ENCODE assay signal across 12 cellular contexts in genomic region chr19:12749938-12750521, GRCh38. TPM values are rescaled to one million over a fixed set of nuclear protein-coding genes. Genes with fewer than 3 reads are reported as not detected.
DNase-seq lines count a peak whose midpoint lies in the region; ATAC-seq and TF ChIP-seq lines count a peak whose summit lies in the region.
"Had no signal": no experiment of that assay in that cellular context is flagged by ENCODE, and none has a peak within 500 bp of the region (broad histone marks: within the 10 kb centered on the region; RNA-seq: fewer than 3 reads in every experiment).

No MANE protein-coding gene starts in this region.

- no peak overlapping the region for H4K91ac ChIP-seq in H9 (ENCODE audit: insufficient read length, low read depth, low read length)

- no peaks in the 10 kb centered on the region for H3K79me1 ChIP-seq in H9 (ENCODE audit: insufficient read depth, low read depth, low read length, poor library complexity, severe bottlenecking)

- H2BK12ac ChIP-seq in H9 (ENCODE audit: insufficient read length, low read depth, low read length), result no peak overlapping the region

- H2AFZ ChIP-seq in H9 (ENCODE audit: low read length), result no peak overlapping the region

- ATAC-seq in RWPE2 (ENCODE audit: low read depth), result peak; percentile 56
- ATAC-seq: CD8-positive, alpha-beta T cell; upper lobe of right lung had no signal

- H2AK5ac ChIP-seq in H9 (ENCODE audit: insufficient read length, low read length), result no peak overlapping the region

- H3K9me3 ChIP-seq in breast epithelium, result peaks cover 0 to 11% of the 10 kb centered on the region in 2 donors
- H3K9me3 ChIP-seq in RWPE2 (ENCODE audit: severe bottlenecking), result no peaks in the 10 kb centered on the region
- H3K9me3 ChIP-seq in transverse colon, result no peaks in the 10 kb centered on the region
- no peaks in the 10 kb centered on the region for H3K9me3 ChIP-seq in H9 (ENCODE audit: control insufficient read depth, low read depth, low read length)
- H3K9me3 ChIP-seq: upper lobe of right lung had no signal

- no peak overlapping the region for H2BK15ac ChIP-seq in H9 (ENCODE audit: low read depth, low read length)

- H3K4me3 ChIP-seq in breast epithelium (no peak overlapping the region), RWPE2 (ENCODE audit: severe bottlenecking) (no peak overlapping the region), transverse colon (no peak overlapping the region)
- H3K4me3 ChIP-seq: ovary, upper lobe of right lung had no signal

- POLR2A ChIA-PET in MCF 10A (lab: Yijun Ruan, JAX), result interaction anchor here (0.6 to 5.1 kb wide), 13 partner anchors 9 to 43 kb away, joined by 3 to 43 read pairs (median 4); partner anchors contain the start of genes GET3, JUNB, TNPO2 and TRIR

- H3K56ac ChIP-seq in H9 (ENCODE audit: insufficient read length, low read depth, low read length), result no peak overlapping the region

- in situ Hi-C loops in transverse colon (cut with MboI; ENCODE audit: low pct_ligation_motif_present in 1 of 4, low pct_unique_long_range_greater_than_20kb in 1 of 4, low sequenced_read_pairs in 3 of 4), result loop anchor here in 1 of 4 donors (10.0 kb wide), 1 partner anchor 95 kb away; no protein-coding TSS in a partner anchor

- no peaks in the 10 kb centered on the region for H4K20me1 ChIP-seq in H9 (ENCODE audit: control insufficient read depth, insufficient read depth, insufficient read length)

- H3K23me2 ChIP-seq in H9 (ENCODE audit: insufficient read length, low read depth, low read length, poor library complexity, severe bottlenecking), result peaks cover 6% of the 10 kb centered on the region

- H3K27me3 Mint-ChIP-seq in MCF 10A (ENCODE audit: insufficient read depth, unreplicated experiment), result no peaks in the 10 kb centered on the region
- H3K27me3 Mint-ChIP-seq in H9 (ENCODE audit: low read depth), result peaks cover 56% of the 10 kb centered on the region
- peaks cover 46% of the 10 kb centered on the region for H3K27me3 Mint-ChIP-seq in progenitor cell of endocrine pancreas

- no peak for TF ChIP-seq CTCF in MCF 10A (IDR thresholded peaks at IDR 0.05; ENCODE audit: unreplicated experiment)
- TF ChIP-seq CTCF in breast epithelium (IDR thresholded peaks at IDR 0.05), result no peak
- no peak for TF ChIP-seq CTCF in RWPE2 (IDR thresholded peaks at IDR 0.05; ENCODE audit: poor library complexity, severe bottlenecking)
- no peak for TF ChIP-seq CTCF in transverse colon (IDR thresholded peaks at IDR 0.05)
- TF ChIP-seq CTCF in H9 (conservative IDR thresholded peaks at IDR 0.05), result no peak
- no peak for TF ChIP-seq CTCF in progenitor cell of endocrine pancreas (IDR thresholded peaks at IDR 0.05; ENCODE audit: unreplicated experiment)

- WGBS in transverse colon (ENCODE audit: low coverage in 1 of 2), 2 donors, result 22% methylated on average over 23 of the region's 24 CpGs; no CpG with 5 or more reads in 1 of the 2 donors
- no CpG with 5 or more reads among the region's 24 CpGs for WGBS in H9 (ENCODE audit: extremely low coverage, insufficient read length, low lambda C conversion rate)

- peak; percentile 42 for DNase-seq in MCF 10A (ENCODE audit: unreplicated experiment)
- DNase-seq in breast epithelium (ENCODE audit: low spot score in 2 of 2), result no peak
- no peak for DNase-seq in RWPE2 (ENCODE audit: low spot score)
- DNase-seq in fibroblast of peridontal ligament (ENCODE audit: extremely low read depth), result peak; percentile 43
- DNase-seq in transverse colon, result peak; percentile 69
- DNase-seq in H9, result no peak
- no peak for DNase-seq in stimulated activated CD8-positive, alpha-beta memory T cell treated with anti-CD3 and anti-CD28 coated beads, Interleukin-4, amount 100 ng/mL, for 48 hours
- DNase-seq in progenitor cell of endocrine pancreas (ENCODE audit: low spot score, unreplicated experiment), result no peak
- DNase-seq: CD8-positive, alpha-beta T cell; NCI-H510A; ovary; upper lobe of right lung had no signal

- H2BK5ac ChIP-seq in H9 (ENCODE audit: insufficient read length, low read length), result no peak overlapping the region

- no peak overlapping the region for H2BK120ac ChIP-seq in H9 (ENCODE audit: low read depth, low read length, poor library complexity, severe bottlenecking)

- H3K9ac ChIP-seq in H9 (ENCODE audit: extremely low read depth, insufficient read length, low read length), result no peak overlapping the region

- BruUV-seq in MCF 10A (replicated peaks; lab: Mats Ljungman, UMichigan), result no TSS peak

- no peak for TF ChIP-seq POLR2A in breast epithelium (IDR thresholded peaks at IDR 0.05)
- TF ChIP-seq POLR2A in transverse colon (IDR thresholded peaks at IDR 0.05), result peak; percentile 36

- H3K4ac ChIP-seq in H9 (ENCODE audit: low read depth, low read length), result no peak overlapping the region

- peak overlapping the region; percentile 76 for H3K27ac Mint-ChIP-seq in MCF 10A (ENCODE audit: low read depth, unreplicated experiment)
- no peak overlapping the region for H3K27ac Mint-ChIP-seq in H9
- no peak overlapping the region for H3K27ac Mint-ChIP-seq in progenitor cell of endocrine pancreas
- H3K27ac Mint-ChIP-seq: CD8-positive, alpha-beta T cell had no signal

- peaks cover 24% of the 10 kb centered on the region for H3K4me1 Mint-ChIP-seq in MCF 10A (ENCODE audit: insufficient read depth, unreplicated experiment)
- peaks cover 18 to 35% of the 10 kb centered on the region in 2 experiments for H3K4me1 Mint-ChIP-seq in H9
- H3K4me1 Mint-ChIP-seq in progenitor cell of endocrine pancreas (ENCODE audit: low read depth), result no peaks in the 10 kb centered on the region

- no peak overlapping the region for H3K14ac ChIP-seq in H9 (ENCODE audit: insufficient read depth, low read length)

- H3K27ac ChIP-seq in breast epithelium (no peak overlapping the region), RWPE2 (ENCODE audit: poor library complexity, severe bottlenecking) (peak overlapping the region; percentile 9), transverse colon (peak overlapping the region; percentile 50 to 57 (median 55)), H9 (ENCODE audit: insufficient read length, low read depth, low read length) (no peak overlapping the region)
- H3K27ac ChIP-seq: ovary, upper lobe of right lung had no signal

- no peaks in the 10 kb centered on the region for H3K4me1 ChIP-seq in breast epithelium
- peaks cover 15% of the 10 kb centered on the region for H3K4me1 ChIP-seq in RWPE2 (ENCODE audit: insufficient read depth, poor library complexity, severe bottlenecking)
- H3K4me1 ChIP-seq in transverse colon, result peaks cover 0 to 5% (median 0%) of the 10 kb centered on the region in 4 donors
- no peaks in the 10 kb centered on the region for H3K4me1 ChIP-seq in H9 (ENCODE audit: insufficient read depth, low read length)

- H3K4me3 Mint-ChIP-seq in MCF 10A (ENCODE audit: unreplicated experiment), result peak overlapping the region; percentile 58
- no peak overlapping the region; a peak in 1 of 5 replicates for H3K4me3 Mint-ChIP-seq in H9
- no peak overlapping the region for H3K4me3 Mint-ChIP-seq in progenitor cell of endocrine pancreas (ENCODE audit: low read depth)
- H3K4me3 Mint-ChIP-seq: CD8-positive, alpha-beta T cell had no signal

- CTCF ChIA-PET in MCF 10A (lab: Yijun Ruan, JAX), result interaction anchor here (0.8 to 2.2 kb wide), 9 partner anchors 9 to 232 kb away, joined by 3 to 14 read pairs (median 4); partner anchors contain the start of gene GET3

- no peak overlapping the region for H2BK20ac ChIP-seq in H9 (ENCODE audit: low read depth, low read length, poor library complexity, severe bottlenecking)

- H3K4me2 ChIP-seq in H9 (ENCODE audit: insufficient read depth, insufficient read length, low read length), result no peak overlapping the region

- no peak overlapping the region for H3T11ph ChIP-seq in H9 (ENCODE audit: low read length)

- H4K8ac ChIP-seq in H9 (replicated peaks; ENCODE audit: insufficient read length, low read depth, low read length), result no peak overlapping the region

- peaks cover 30% of the 10 kb centered on the region for H3K36me3 Mint-ChIP-seq in MCF 10A (ENCODE audit: insufficient read depth, unreplicated experiment)
- peaks cover 28 to 31% (median 28%) of the 10 kb centered on the region in 3 experiments for H3K36me3 Mint-ChIP-seq in H9 (ENCODE audit: insufficient read depth in 1 of 3, low read depth in 3 of 3)
- H3K36me3 Mint-ChIP-seq in progenitor cell of endocrine pancreas (ENCODE audit: insufficient read depth), result peaks cover 19% of the 10 kb centered on the region

- no peak overlapping the region for H3K23ac ChIP-seq in H9 (ENCODE audit: insufficient read length, low read depth, low read length)

- H3K9me3 Mint-ChIP-seq in MCF 10A (ENCODE audit: unreplicated experiment), result no peaks in the 10 kb centered on the region
- H3K9me3 Mint-ChIP-seq in H9, result peaks cover 3 to 5% of the 10 kb centered on the region in 2 experiments; a peak in 3 of 5 replicates
- H3K9me3 Mint-ChIP-seq in progenitor cell of endocrine pancreas (ENCODE audit: low read depth), result peaks cover 5% of the 10 kb centered on the region

- H4K5ac ChIP-seq in H9 (ENCODE audit: insufficient read length, low read depth, low read length), result no peak overlapping the region

- H3K27me3 ChIP-seq in breast epithelium (peaks cover 0 to 31% of the 10 kb centered on the region in 2 donors), RWPE2 (ENCODE audit: insufficient read depth, poor library complexity, severe bottlenecking) (no peaks in the 10 kb centered on the region), transverse colon (peaks cover 19% of the 10 kb centered on the region), H9 (ENCODE audit: insufficient read depth, low read length) (no peaks in the 10 kb centered on the region; the same call in 1 of the 2 replicates)
- H3K27me3 ChIP-seq: ovary had no signal

- peak; percentile 93 for TF ChIP-seq EP300 in transverse colon (IDR thresholded peaks at IDR 0.05; ENCODE audit: low read depth)

- intact Hi-C loops in MCF 10A (cut with micrococcal nuclease), result no loop called here
- intact Hi-C loops in breast epithelium (cut with DNase I; ENCODE audit: low total_unique reads), result no loop called here
- intact Hi-C loops in transverse colon (cut with DNase I; ENCODE audit: low total_unique reads), result no loop called here

- H3K18ac ChIP-seq in H9 (ENCODE audit: insufficient read length, low read depth, low read length), result no peak overlapping the region

- no peaks in the 10 kb centered on the region for H3K79me2 ChIP-seq in H9 (ENCODE audit: insufficient read depth, low read length)

- H3K36me3 ChIP-seq in breast epithelium (no peaks in the 10 kb centered on the region), RWPE2 (ENCODE audit: low read depth) (peaks cover 19% of the 10 kb centered on the region), transverse colon (peaks cover 0 to 21% (median 11%) of the 10 kb centered on the region in 4 donors)
- H3K36me3 ChIP-seq: ovary had no signal

RNA-seq across cellular contexts. Expression of gene BEST2, which starts 1.6 kb away (rescaled TPM):
- 0.70 and 0.83 TPM in 2 replicates for total RNA-seq in MCF 10A (2022)
- not detected for total RNA-seq in breast epithelium
- 100 to 1,000 TPM; 121 to 325 (median 141) TPM for total RNA-seq in transverse colon
- 1.6 and 2.0 TPM in 2 replicates for total RNA-seq in H9 (2021)
- total RNA-seq in progenitor cell of endocrine pancreas, result not detected in 2 replicates
- total RNA-seq: CD8-positive, alpha-beta T cell; ovary; upper lobe of right lung had no signal

RNA-seq across cellular contexts. Expression of gene GET3, which starts 12.7 kb away (rescaled TPM):
- total RNA-seq in MCF 10A (2022) (62.9 and 67.1 TPM in 2 replicates), breast epithelium (10 to 100 TPM; 50.8 to 64.6 (median 62.6) TPM), transverse colon (10 to 100 TPM; 18.3 to 75.2 (median 43.6) TPM), H9 (2021) (81.3 and 81.6 TPM in 2 replicates), progenitor cell of endocrine pancreas (59.8 and 66.0 TPM in 2 replicates)

RNA-seq across cellular contexts. Expression of gene TRIR, which starts 15.5 kb away (rescaled TPM):
- 139 and 146 TPM in 2 replicates for total RNA-seq in MCF 10A (2022)
- total RNA-seq in breast epithelium, result 100 to 1,000 TPM; 319 to 409 (median 370) TPM
- total RNA-seq in transverse colon, result 100 to 1,000 TPM; 295 to 760 (median 327) TPM
- 154 and 161 TPM in 2 replicates for total RNA-seq in H9 (2021)
- total RNA-seq in progenitor cell of endocrine pancreas, result 171 and 180 TPM in 2 replicates

RNA-seq across cellular contexts. Expression of gene HOOK2, which starts 25.3 kb away (rescaled TPM):
- total RNA-seq in MCF 10A (2022) (31.6 and 32.8 TPM in 2 replicates), breast epithelium (100 to 1,000 TPM in 1 of 3 donors, 10 to 100 TPM in 2; 45.8 to 101 (median 98.6) TPM), transverse colon (100 to 1,000 TPM; 138 to 387 (median 215) TPM), H9 (2021) (56.8 and 64.7 TPM in 2 replicates), progenitor cell of endocrine pancreas (115 TPM in 2 replicates)

RNA-seq across cellular contexts. Expression of gene TNPO2, which starts 26.3 kb away (rescaled TPM):
- total RNA-seq in MCF 10A (2022), result 74.7 and 89.5 TPM in 2 replicates
- total RNA-seq in breast epithelium, result 10 to 100 TPM; 46.0 to 73.0 (median 70.8) TPM
- 100 to 1,000 TPM in 1 of 4 donors, 10 to 100 TPM in 3; 39.2 to 128 (median 62.7) TPM for total RNA-seq in transverse colon
- 149 and 159 TPM in 2 replicates for total RNA-seq in H9 (2021)
- 109 and 113 TPM in 2 replicates for total RNA-seq in progenitor cell of endocrine pancreas

Comparison
In these comparisons a context has a peak if more than half of its experiments do, and no peak if none do; other contexts are left out.
1. DNase-seq: peak in MCF 10A (single experiment), fibroblast of peridontal ligament (single experiment) and transverse colon (single experiment); none in breast epithelium (0 of 2), RWPE2 (single experiment), H9 (single experiment), stimulated activated CD8-positive, alpha-beta memory T cell treated with anti-CD3 and anti-CD28 coated beads, Interleukin-4, amount 100 ng/mL, for 48 hours (single experiment) and progenitor cell of endocrine pancreas (single experiment).
2. H3K27ac ChIP-seq: peak in RWPE2 (single experiment) and transverse colon (4 of 4); none in breast epithelium (0 of 2) and H9 (single experiment).
3. RNA of gene BEST2, which starts 1.6 kb away (total RNA-seq): 121 to 325 TPM in transverse colon; 1.6 to 2.0 TPM in H9, 0.70 to 0.83 TPM in MCF 10A, not detected in breast epithelium and not detected in progenitor cell of endocrine pancreas; every median in the first group is over 10 times any median in the second.